ENCODE assay signal across 21 cellular contexts in the genomic region with DNA sequence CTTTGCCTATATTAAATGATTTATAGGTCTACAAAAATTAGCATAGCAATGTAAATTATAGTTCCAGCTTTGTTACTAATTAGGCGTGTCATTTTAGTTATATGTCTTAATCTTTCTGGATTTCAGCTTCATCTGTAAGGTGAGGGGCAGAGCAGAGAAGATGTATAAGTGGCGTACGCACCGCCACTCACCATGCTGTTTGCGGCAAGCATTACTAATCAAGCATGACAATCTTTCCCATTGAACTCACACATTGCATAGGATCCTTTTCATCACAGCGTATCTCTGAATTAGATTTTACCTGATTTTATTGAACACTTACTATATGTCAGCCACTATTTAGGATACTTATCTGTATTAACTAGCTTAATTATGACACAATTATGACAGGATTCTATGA.
"Had no signal": no experiment of that assay in that cellular context is flagged by ENCODE, and none has a peak within 500 bp of the region (broad histone marks: within the 10 kb centered on the region; RNA-seq: fewer than 3 reads in every experiment).

No MANE protein-coding gene starts in this region.

- H3K27ac ChIP-seq: gastrocnemius medialis, lower lobe of right lung, prostate gland, sigmoid colon, stomach, tibial artery had no signal

- H3K9me3 ChIP-seq: gastrocnemius medialis, lower lobe of right lung, prostate gland, sigmoid colon, tibial artery had no signal

- H3K36me3 Mint-ChIP-seq: naive thymus-derived CD8-positive, alpha-beta T cell; stimulated activated effector memory CD8-positive, alpha-beta T cell treated with anti-CD3 and anti-CD28 coated beads, Interleukin-12 subunit alpha, Interleukin-12 subunit beta, amount 100 ng/mL, for 72 hours; type B pancreatic cell had no signal

- H3K4me3 ChIP-seq: gastrocnemius medialis, lower lobe of right lung, prostate gland, sigmoid colon, stomach, tibial artery had no signal

- H3K4me1 Mint-ChIP-seq: stimulated activated effector memory CD8-positive, alpha-beta T cell treated with anti-CD3 and anti-CD28 coated beads, Interleukin-12 subunit alpha, Interleukin-12 subunit beta, amount 100 ng/mL, for 72 hours had no signal

- H3K9me3 Mint-ChIP-seq: nephron progenitor cell, type B pancreatic cell had no signal

- H3K27me3 Mint-ChIP-seq: effector memory CD8-positive, alpha-beta T cell; naive thymus-derived CD8-positive, alpha-beta T cell had no signal

- H3K4me1 ChIP-seq: gastrocnemius medialis, lower lobe of right lung, prostate gland, sigmoid colon, stomach, tibial artery had no signal

- H3K27ac Mint-ChIP-seq: effector memory CD8-positive, alpha-beta T cell; naive thymus-derived CD8-positive, alpha-beta T cell; nephron progenitor cell; stimulated activated effector memory CD8-positive, alpha-beta T cell treated with anti-CD3 and anti-CD28 coated beads, Interleukin-12 subunit alpha, Interleukin-12 subunit beta, amount 100 ng/mL, for 72 hours; type B pancreatic cell had no signal

- H3K4me3 Mint-ChIP-seq: effector memory CD8-positive, alpha-beta T cell; naive thymus-derived CD8-positive, alpha-beta T cell; nephron progenitor cell; stimulated activated effector memory CD8-positive, alpha-beta T cell treated with anti-CD3 and anti-CD28 coated beads, Interleukin-12 subunit alpha, Interleukin-12 subunit beta, amount 100 ng/mL, for 72 hours; type B pancreatic cell had no signal

- ATAC-seq: effector memory CD8-positive, alpha-beta T cell; gastrocnemius medialis; left ventricle myocardium superior; lower lobe of right lung; naive thymus-derived CD8-positive, alpha-beta T cell; right cardiac atrium; stimulated activated effector memory CD8-positive, alpha-beta T cell treated with anti-CD3 and anti-CD28 coated beads, Interleukin-12 subunit alpha, Interleukin-12 subunit beta, amount 100 ng/mL, for 72 hours had no signal

- H3K36me3 ChIP-seq: gastrocnemius medialis, lower lobe of right lung, prostate gland, sigmoid colon, stomach, tibial artery had no signal

- DNase-seq: cortex of kidney; effector memory CD8-positive, alpha-beta T cell; gastrocnemius medialis; head of caudate nucleus; left ventricle myocardium superior; lower lobe of right lung; naive thymus-derived CD8-positive, alpha-beta T cell; nephron progenitor cell; nucleus accumbens; right cardiac atrium; sigmoid colon; stimulated activated CD4-positive, alpha-beta T cell treated with anti-CD3 and anti-CD28 coated beads, Interleukin-2, amount 100 ng/mL, for 24 hours; stimulated activated CD4-positive, alpha-beta T cell treated with anti-CD3 and anti-CD28 coated beads, Interleukin-4, amount 100 ng/mL, for 24 hours; stimulated activated naive CD4-positive, alpha-beta T cell treated with Interleukin-2 at 50 U/mL for 16 hours; stomach; tibial artery had no signal

- H3K27me3 ChIP-seq: gastrocnemius medialis, sigmoid colon, stomach, tibial artery had no signal

- FAIRE-seq: endometrium, keratinocyte had no signal
